ENCODE assay signal across 8 cellular contexts in genomic region chr17:19978803-19979202, GRCh38. TPM values are rescaled to one million over a fixed set of nuclear protein-coding genes. Genes with fewer than 3 reads are reported as not detected.
A peak's percentile ranks its signal among the peaks of the same experiment; 100 is the strongest.
DNase-seq lines count a peak whose midpoint lies in the region; ATAC-seq and TF ChIP-seq lines count a peak whose summit lies in the region.

No MANE protein-coding gene starts in this region.

- in situ Hi-C loops in Panc1 (cut with HindIII; ENCODE audit: low pct_unique_long_range_greater_than_20kb, low sequenced_read_pairs) = no loop called here

- ATAC-seq in Panc1 = no peak
- no peak for ATAC-seq in stimulated activated memory B cell treated with anti-CD40 and anti-IgM and Interleukin-4, amounts not matched to agents 10 μg/mL and 1 μg/mL and 100 μg/mL, for 72 hours
- no peak for ATAC-seq in HG02852 (IDR thresholded peaks at IDR 0.05; ENCODE audit: unreplicated experiment)

- no peak overlapping the region for H3K9ac ChIP-seq in endodermal cell (ENCODE audit: extremely low read depth, low read length, poor library complexity, severe bottlenecking)

- no peaks in the 10 kb centered on the region for H3K9me3 Mint-ChIP-seq in endodermal cell
- H3K9me3 Mint-ChIP-seq in stimulated activated memory B cell treated with anti-CD40 and anti-IgM and Interleukin-4, amounts not matched to agents 10 μg/mL and 1 μg/mL and 100 μg/mL, for 72 hours = no peaks in the 10 kb centered on the region

- POLR2A ChIA-PET in Panc1 (lab: Charles Lee) = no interaction called here

- H3K4me3 ChIP-seq in Panc1 (ENCODE audit: low read depth in 2 of 2, low read length in 2 of 2) (no peak overlapping the region), endodermal cell (ENCODE audit: low read length) (peak overlapping the region; percentile 99)

- peaks cover 4% of the 10 kb centered on the region; the same call in 1 of the 2 replicates for H3K36me3 ChIP-seq in Panc1 (ENCODE audit: control insufficient read depth, insufficient read depth, low read length)
- H3K36me3 ChIP-seq in endodermal cell (ENCODE audit: control insufficient read depth, insufficient read depth, low read length) = peaks cover 22% of the 10 kb centered on the region

- H3K4me1 ChIP-seq in Panc1 (ENCODE audit: control insufficient read depth, insufficient read depth, low read length) = no peaks in the 10 kb centered on the region; the same call in 1 of the 2 replicates
- peaks cover 3% of the 10 kb centered on the region for H3K4me1 ChIP-seq in endodermal cell (ENCODE audit: control insufficient read depth, insufficient read depth, low read length)

- CTCF ChIA-PET in Panc1 (lab: Charles Lee) = no interaction called here

- intact Hi-C loops in Panc1 (cut with micrococcal nuclease; ENCODE audit: unreplicated experiment) = no loop called here

- peak overlapping the region; percentile 87 for H3K4me3 Mint-ChIP-seq in endodermal cell
- peak overlapping the region; percentile 100 for H3K4me3 Mint-ChIP-seq in stimulated activated memory B cell treated with anti-CD40 and anti-IgM and Interleukin-4, amounts not matched to agents 10 μg/mL and 1 μg/mL and 100 μg/mL, for 72 hours

- H3K36me3 Mint-ChIP-seq in endodermal cell (ENCODE audit: low read depth) = peaks cover 9% of the 10 kb centered on the region
- peaks cover 15% of the 10 kb centered on the region for H3K36me3 Mint-ChIP-seq in stimulated activated memory B cell treated with anti-CD40 and anti-IgM and Interleukin-4, amounts not matched to agents 10 μg/mL and 1 μg/mL and 100 μg/mL, for 72 hours

- H3K27ac ChIP-seq in Panc1 (ENCODE audit: low read length) = peak overlapping the region; percentile 94
- H3K27ac ChIP-seq in endodermal cell (ENCODE audit: low read depth, low read length) = no peak overlapping the region

- H3K27me3 ChIP-seq in Panc1 (ENCODE audit: control insufficient read depth, insufficient read depth, low read length) = no peaks in the 10 kb centered on the region
- H3K27me3 ChIP-seq in endodermal cell (ENCODE audit: control insufficient read depth, insufficient read depth, low read length, poor library complexity, severe bottlenecking) = no peaks in the 10 kb centered on the region

- TF ChIP-seq CTCF in Panc1 (IDR thresholded peaks at IDR 0.05) (no peak), endodermal cell (conservative IDR thresholded peaks at IDR 0.05) (no peak)

- 96 to 98% methylated on average over 12 to 13 of the region's 13 CpGs for WGBS in endodermal cell (ENCODE audit: insufficient coverage in 1 of 2, insufficient read length in 1 of 2), 2 experiments

- BruUV-seq in Panc1 (replicated peaks; lab: Mats Ljungman, UMichigan) = no TSS peak

- DNase-seq in SIG-M5 treated with dmso at 0.1 percent for 504 hours (lab: John Stamatoyannopoulos, UW; ENCODE audit: unreplicated experiment) (peak; percentile 53), SIG-M5 (lab: John Stamatoyannopoulos, UW) (no peak), Panc1 (ENCODE audit: low read depth, low spot score) (no peak), endodermal cell (peak; percentile 75), NCI-H2107 treated with DMSO at 0.1 percent for 48 hours (lab: John Stamatoyannopoulos, UW; ENCODE audit: unreplicated experiment) (no peak)
- DNase-seq in effector CD4-positive, alpha-beta T cell = no peak

- H3K27ac Mint-ChIP-seq in endodermal cell = peak overlapping the region; percentile 96
- H3K27ac Mint-ChIP-seq in stimulated activated memory B cell treated with anti-CD40 and anti-IgM and Interleukin-4, amounts not matched to agents 10 μg/mL and 1 μg/mL and 100 μg/mL, for 72 hours = peak overlapping the region; percentile 99

- H3K27me3 Mint-ChIP-seq in endodermal cell (ENCODE audit: insufficient read depth) = no peaks in the 10 kb centered on the region
- H3K27me3 Mint-ChIP-seq in stimulated activated memory B cell treated with anti-CD40 and anti-IgM and Interleukin-4, amounts not matched to agents 10 μg/mL and 1 μg/mL and 100 μg/mL, for 72 hours = no peaks in the 10 kb centered on the region

- H3K4me1 Mint-ChIP-seq in endodermal cell = peaks cover 3% of the 10 kb centered on the region
- peaks cover 30% of the 10 kb centered on the region for H3K4me1 Mint-ChIP-seq in stimulated activated memory B cell treated with anti-CD40 and anti-IgM and Interleukin-4, amounts not matched to agents 10 μg/mL and 1 μg/mL and 100 μg/mL, for 72 hours

- H3K9me3 ChIP-seq in Panc1 (ENCODE audit: control insufficient read depth, insufficient read depth, low read depth, low read length) = no peaks in the 10 kb centered on the region
- H3K9me3 ChIP-seq in endodermal cell (ENCODE audit: control insufficient read depth, low read length) = peaks cover 10% of the 10 kb centered on the region

RNA-seq across cellular contexts. Expression of gene AKAP10, which starts 1.2 kb away (rescaled TPM):
- total RNA-seq in Panc1 (2021; ENCODE audit: unreplicated experiment) (24.6 TPM), endodermal cell (10 to 100 TPM; 29.6 to 39.1 TPM)
- polyA plus RNA-seq in Panc1 (2012; ENCODE audit: insufficient read length) = 11.7 TPM
- polyA plus RNA-seq in endodermal cell (2013, experiment 1 of 2) = 17.2 TPM
- polyA plus RNA-seq in endodermal cell (2013, experiment 2 of 2) = 18.3 TPM

RNA-seq across cellular contexts. Expression of gene SPECC1, which starts 30.4 kb away (rescaled TPM):
- total RNA-seq in Panc1 (2021; ENCODE audit: unreplicated experiment) (80.8 TPM), endodermal cell (10 to 100 TPM; 48.7 to 60.6 TPM)
- polyA plus RNA-seq in Panc1 (2012; ENCODE audit: insufficient read length) = 35.0 TPM
- 41.7 TPM for polyA plus RNA-seq in endodermal cell (2013, experiment 1 of 2)
- 39.2 TPM for polyA plus RNA-seq in endodermal cell (2013, experiment 2 of 2)

Comparison
In these comparisons a context has a peak if more than half of its experiments do, and no peak if none do; other contexts are left out.
1. DNase-seq: peak in SIG-M5 treated with dmso at 0.1 percent for 504 hours (single experiment) and endodermal cell (single experiment); none in SIG-M5 (single experiment), Panc1 (single experiment), NCI-H2107 treated with DMSO at 0.1 percent for 48 hours (single experiment) and effector CD4-positive, alpha-beta T cell (single experiment).